Comparison of ENCODE assay signal across 8 cellular contexts in the genomic region with DNA sequence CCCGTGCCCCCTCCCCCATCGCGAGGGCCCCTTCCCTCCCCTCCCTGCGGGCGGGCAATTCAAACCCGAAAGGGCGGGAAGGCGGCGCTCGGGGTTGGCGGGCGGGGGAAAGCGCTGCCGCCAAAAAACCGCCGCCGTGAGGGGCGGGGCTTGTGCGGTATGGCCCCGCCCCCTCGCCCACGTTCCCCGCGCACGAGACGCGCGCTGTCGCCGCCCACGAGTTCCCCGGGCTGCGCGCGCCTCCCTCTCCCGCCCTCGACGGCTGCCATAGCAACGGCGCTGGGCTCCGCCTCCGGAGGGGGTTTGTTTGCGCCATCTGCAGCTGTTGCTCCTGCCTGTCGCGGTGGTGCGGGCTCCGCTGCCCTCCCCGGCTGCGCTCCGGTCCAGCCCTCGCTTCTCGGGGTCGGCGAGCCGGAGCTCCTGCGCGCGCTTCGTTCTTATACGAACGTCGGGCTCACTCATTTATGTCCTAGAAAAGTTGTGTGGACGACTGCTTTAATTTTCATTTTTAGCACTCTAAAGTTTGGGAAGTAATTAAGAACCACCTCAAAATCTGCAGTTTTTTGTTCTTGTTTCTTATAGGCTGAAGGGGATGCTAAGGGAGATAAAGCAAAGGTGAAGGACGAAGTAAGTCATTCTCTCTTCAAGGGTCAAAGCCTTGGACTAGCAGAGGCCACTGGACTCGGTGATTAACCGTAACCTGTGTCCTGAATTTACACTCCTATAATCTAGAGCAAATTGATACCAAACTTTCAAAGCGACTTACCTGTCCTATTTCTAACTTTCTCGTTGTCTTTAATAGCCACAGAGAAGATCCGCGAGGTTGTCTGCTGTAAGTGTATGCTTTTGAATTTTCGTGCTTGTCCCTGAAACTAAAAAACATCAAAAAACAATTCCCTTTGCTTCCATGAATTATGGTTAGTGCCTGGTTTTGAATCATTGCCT. TPM values are rescaled to one million over a fixed set of nuclear protein-coding genes. Genes with fewer than 3 reads are reported as not detected.
DNase-seq lines count a peak whose midpoint lies in the region; ATAC-seq and TF ChIP-seq lines count a peak whose summit lies in the region.

No MANE protein-coding gene starts in this region.

- no peak for TF ChIP-seq CTCF in GM10266 (IDR thresholded peaks at IDR 0.05; ENCODE audit: control insufficient read depth, insufficient read depth, low read depth, missing control alignments)
- no peak for TF ChIP-seq CTCF in ovary (IDR thresholded peaks at IDR 0.05)
- TF ChIP-seq CTCF in thoracic aorta (IDR thresholded peaks at IDR 0.05): no peak

- peak; percentile 79 for ATAC-seq in HG02759 (IDR thresholded peaks at IDR 0.05; ENCODE audit: unreplicated experiment)
- ATAC-seq in activated naive CD8-positive, alpha-beta T cell treated with anti-CD3 and anti-CD28 coated beads, Interleukin-2, amount 50 U/mL, for 24 hours: peak; percentile 64
- ATAC-seq in Right ventricle myocardium superior (ENCODE audit: poor library complexity): peak; percentile 93
- ATAC-seq in thoracic aorta (ENCODE audit: insufficient number of reproducible peaks, low FRiP score, low read depth): peak; percentile 73

- H3K4me3 ChIP-seq in ovary (peak overlapping the region; percentile 99), thoracic aorta (peak overlapping the region; percentile 100)

- H3K4me3 Mint-ChIP-seq in activated naive CD8-positive, alpha-beta T cell treated with anti-CD3 and anti-CD28 coated beads, Interleukin-2, amount 50 U/mL, for 24 hours: peak overlapping the region; percentile 91

- H3K36me3 ChIP-seq in ovary: no peaks in the 10 kb centered on the region
- H3K36me3 ChIP-seq in thoracic aorta: peaks cover 28% of the 10 kb centered on the region

- 1 to 3% (median 2%) methylated on average over 46 to 71 of the region's 71 CpGs for WGBS in ovary, 3 donors

- H3K9me3 Mint-ChIP-seq in activated naive CD8-positive, alpha-beta T cell treated with anti-CD3 and anti-CD28 coated beads, Interleukin-2, amount 50 U/mL, for 24 hours: no peaks in the 10 kb centered on the region

- intact Hi-C loops in Right ventricle myocardium superior (cut with DNase I): no loop called here
- intact Hi-C loops in ovary (cut with DNase I): loop anchor here in 1 of 4 donors (5.0 kb wide), 1 partner anchor 41 kb away; the partner anchor contains the start of gene DHDDS

- DNase-seq in GM10266 (ENCODE audit: extremely low spot score): peak; percentile 98
- peak; percentile 94 to 96 (median 95) for DNase-seq in NCI-H1417 (lab: John Stamatoyannopoulos, UW)
- DNase-seq in SW 1271 (lab: John Stamatoyannopoulos, UW): peak; percentile 50 to 72
- DNase-seq in activated naive CD8-positive, alpha-beta T cell treated with anti-CD3 and anti-CD28 coated beads, Interleukin-2, amount 50 U/mL, for 24 hours: peak; percentile 98
- peak; percentile 98 for DNase-seq in Right ventricle myocardium superior
- peak; percentile 97 to 98 (median 98) for DNase-seq in ovary
- peak; percentile 82 for DNase-seq in thoracic aorta (ENCODE audit: low spot score)

- H3K27ac ChIP-seq in ovary (peak overlapping the region; percentile 97 to 100), thoracic aorta (peak overlapping the region; percentile 98 to 99)

- TF ChIP-seq EP300 in ovary (IDR thresholded peaks at IDR 0.05): no peak

- TF ChIP-seq POLR2A in ovary (IDR thresholded peaks at IDR 0.05): peak; percentile 54

- H3K27ac Mint-ChIP-seq in activated naive CD8-positive, alpha-beta T cell treated with anti-CD3 and anti-CD28 coated beads, Interleukin-2, amount 50 U/mL, for 24 hours: peak overlapping the region; percentile 86

- H3K4me1 Mint-ChIP-seq in activated naive CD8-positive, alpha-beta T cell treated with anti-CD3 and anti-CD28 coated beads, Interleukin-2, amount 50 U/mL, for 24 hours: peaks cover 47% of the 10 kb centered on the region

- H3K27me3 ChIP-seq in ovary: no peaks in the 10 kb centered on the region
- H3K27me3 ChIP-seq in thoracic aorta (replicated peaks; ENCODE audit: insufficient read depth): no peaks in the 10 kb centered on the region

- peaks cover 49% of the 10 kb centered on the region for H3K36me3 Mint-ChIP-seq in activated naive CD8-positive, alpha-beta T cell treated with anti-CD3 and anti-CD28 coated beads, Interleukin-2, amount 50 U/mL, for 24 hours (ENCODE audit: low read depth)

- peaks cover 8% of the 10 kb centered on the region for H3K4me1 ChIP-seq in ovary (ENCODE audit: insufficient read depth)
- H3K4me1 ChIP-seq in thoracic aorta (ENCODE audit: control insufficient read depth in 1 of 2, low read depth in 2 of 2): peaks cover 23 to 32% of the 10 kb centered on the region in 2 donors

- H3K9me3 ChIP-seq in ovary (no peaks in the 10 kb centered on the region), thoracic aorta (no peaks in the 10 kb centered on the region)

- no peaks in the 10 kb centered on the region for H3K27me3 Mint-ChIP-seq in activated naive CD8-positive, alpha-beta T cell treated with anti-CD3 and anti-CD28 coated beads, Interleukin-2, amount 50 U/mL, for 24 hours

RNA-seq across cellular contexts. Expression of gene HMGN2, which starts 0.9 kb away (rescaled TPM):
- total RNA-seq in Right ventricle myocardium superior (132 TPM), ovary (100 to 1,000 TPM; 199 to 504 (median 381) TPM), thoracic aorta (100 to 1,000 TPM; 145 to 187 TPM)
- 100 to 1,000 TPM; 608 to 609 TPM for polyA plus RNA-seq in ovary

RNA-seq across cellular contexts. Expression of gene DHDDS, which starts 41.1 kb away (rescaled TPM):
- 23.7 TPM for total RNA-seq in Right ventricle myocardium superior
- 10 to 100 TPM; 20.0 to 46.2 (median 27.3) TPM for total RNA-seq in ovary
- polyA plus RNA-seq in ovary: 10 to 100 TPM; 13.0 to 37.8 TPM
- 10 to 100 TPM; 38.6 to 59.4 TPM for total RNA-seq in thoracic aorta

RNA-seq across cellular contexts. Expression of gene RPS6KA1, which starts 56.4 kb away (rescaled TPM):
- total RNA-seq in Right ventricle myocardium superior: 3.9 TPM
- total RNA-seq in ovary: 10 to 100 TPM in 1 of 7 donors, 1 to 10 TPM in 6; 3.2 to 18.8 (median 5.2) TPM
- polyA plus RNA-seq in ovary: 10 to 100 TPM in 1 of 2 donors, 1 to 10 TPM in 1; 2.2 to 11.2 TPM
- total RNA-seq in thoracic aorta: 10 to 100 TPM; 13.8 to 18.6 TPM

Comparison
In these comparisons a context has a peak if more than half of its experiments do, and no peak if none do; other contexts are left out.
1. Peak in every context shown above with its lines: DNase-seq, ATAC-seq, H3K4me3 ChIP-seq and H3K27ac ChIP-seq.